In the genomic region with DNA sequence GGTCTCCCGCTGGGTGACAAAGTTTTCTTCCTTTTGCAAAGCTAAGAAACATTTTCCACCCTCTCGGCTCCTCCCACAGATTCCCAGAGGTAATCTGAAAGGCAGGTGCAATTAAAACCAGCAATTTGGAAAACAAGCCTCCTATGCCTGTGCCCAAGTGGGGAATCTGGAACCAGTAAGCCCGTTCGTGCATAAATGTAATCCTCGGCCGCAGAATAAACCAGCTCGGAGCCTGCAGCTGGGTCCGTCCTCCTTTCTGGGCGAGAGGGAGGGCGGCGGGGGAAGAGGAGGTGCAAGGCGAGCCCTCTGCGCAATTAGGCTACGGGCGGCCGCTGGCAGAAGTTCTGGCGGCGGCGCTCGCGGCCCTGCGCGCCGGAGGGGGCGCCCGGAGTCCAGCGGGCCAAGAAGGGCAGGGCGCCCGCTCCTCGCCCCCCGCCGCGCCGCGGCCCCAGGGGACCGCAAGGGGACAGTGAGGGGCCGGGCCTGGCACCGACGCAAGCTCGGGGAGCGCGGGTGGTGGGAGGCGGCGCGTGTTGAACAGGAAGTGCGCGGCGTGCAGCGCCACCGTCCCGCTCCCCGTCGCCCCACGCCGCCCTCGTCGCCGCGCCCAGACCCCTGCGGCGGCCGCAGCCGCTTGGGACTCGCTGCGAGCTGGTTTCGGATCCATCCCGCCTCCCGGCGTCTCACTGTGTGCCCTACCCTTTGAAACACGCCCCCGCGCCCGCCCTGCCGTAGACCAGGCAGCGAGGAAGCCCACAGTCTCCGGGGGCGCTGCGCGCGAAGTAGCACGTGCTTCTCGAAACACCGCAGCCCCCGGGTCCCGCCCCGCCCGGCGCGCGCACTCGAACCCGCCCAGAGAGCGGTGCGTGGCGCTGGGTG, we compare ENCODE assay signal across 8 cellular contexts. TPM values are rescaled to one million over a fixed set of nuclear protein-coding genes. Genes with fewer than 3 reads are reported as not detected.
DNase-seq lines count a peak whose midpoint lies in the region; ATAC-seq and TF ChIP-seq lines count a peak whose summit lies in the region.

A gene (minus strand): TSS at position 217 of the 879 bp plus-strand sequence. CDS start 495 bp downstream, outside the sequence.

- peak; percentile 85 for DNase-seq in GF-D8 (lab: John Stamatoyannopoulos, UW)
- DNase-seq in HEK293T (ENCODE audit: extremely low spot score), result peak; percentile 82
- peak; percentile 61 for DNase-seq in NCI-H2081 treated with DMSO at 0.1 percent for 48 hours (lab: John Stamatoyannopoulos, UW)
- DNase-seq in activated CD4-positive, alpha-beta T cell treated with anti-CD3 and anti-CD28 coated beads, Interleukin-2, amount 50 U/mL, for 1 hour, result peak; percentile 67
- DNase-seq in dermis blood vessel endothelial cell, result peak; percentile 36
- peak; percentile 84 for DNase-seq in lower lobe of right lung
- DNase-seq in stimulated activated CD4-positive, alpha-beta T cell treated with anti-CD3 and anti-CD28 coated beads, TNF-alpha, amount 100 ng/mL, for 1 hour (ENCODE audit: low read depth in 3 of 3, low spot score in 1 of 3), result peak in 2 of 3 donors; percentile 49 to 65
- DNase-seq in glomerular visceral epithelial cell (ENCODE audit: extremely low spot score), result no peak

- intact Hi-C loops in lower lobe of right lung (cut with DNase I), result no loop called here

- POLR2A ChIA-PET in HEK293T (lab: Yijun Ruan, JAX), result interaction anchor here (0.8 to 1.5 kb wide), 9 partner anchors 11 to 95 kb away, joined by 3 to 5 read pairs (median 3); no protein-coding TSS in a partner anchor

- peaks cover 18% of the 10 kb centered on the region for H3K4me1 ChIP-seq in lower lobe of right lung

- no peaks in the 10 kb centered on the region for H3K9me3 ChIP-seq in lower lobe of right lung

- no peak for TF ChIP-seq CTCF in lower lobe of right lung (IDR thresholded peaks at IDR 0.05)

- H3K36me3 ChIP-seq in lower lobe of right lung, result no peaks in the 10 kb centered on the region

- no peaks in the 10 kb centered on the region for H3K27me3 ChIP-seq in lower lobe of right lung (ENCODE audit: low read depth)

- ATAC-seq in lower lobe of right lung, result peak; percentile 61 to 73

- H3K27ac ChIP-seq in lower lobe of right lung, result peak within 1 kb of the TSS; percentile 92

- CTCF ChIA-PET in HEK293T (lab: Yijun Ruan, JAX), result interaction anchor here (0.6 to 1.2 kb wide), 2 partner anchors 26 to 95 kb away, joined by 3 read pairs; no protein-coding TSS in a partner anchor

- peak within 1 kb of the TSS; percentile 73 for H3K4me3 ChIP-seq in lower lobe of right lung

TF ChIP-seq in HEK293T, 16 proteins besides CTCF, POLR2A, EP300 and RAD21:
- TF ChIP-seq TARDBP (IDR thresholded peaks at IDR 0.05) (no peak), FOXA1 (IDR thresholded peaks at IDR 0.05) (no peak), ZNF384 (IDR thresholded peaks at IDR 0.05) (no peak), SUZ12 (IDR thresholded peaks at IDR 0.05) (no peak), FOXM1 (IDR thresholded peaks at IDR 0.05; ENCODE audit: borderline replicate concordance) (peak; percentile 65), FOXK2 (IDR thresholded peaks at IDR 0.05) (no peak), CTBP1 (IDR thresholded peaks at IDR 0.05; ENCODE audit: borderline replicate concordance) (peak; percentile 52; the same call in 1 of the 2 replicates), SP1 (IDR thresholded peaks at IDR 0.05) (no peak), ELF4 (IDR thresholded peaks at IDR 0.05) (no peak), LEF1 (IDR thresholded peaks at IDR 0.05; ENCODE audit: borderline replicate concordance) (peak; percentile 95), L3MBTL2 (conservative IDR thresholded peaks at IDR 0.05) (peak; percentile 96), HDGF (IDR thresholded peaks at IDR 0.05; ENCODE audit: borderline replicate concordance) (no peak), ARNT (IDR thresholded peaks at IDR 0.05) (peak; percentile 59; the same call in 1 of the 2 replicates), BHLHE40 (IDR thresholded peaks at IDR 0.05; ENCODE audit: borderline replicate concordance) (no peak), NFRKB (IDR thresholded peaks at IDR 0.05) (no peak)
- TF ChIP-seq, protein P1, sequence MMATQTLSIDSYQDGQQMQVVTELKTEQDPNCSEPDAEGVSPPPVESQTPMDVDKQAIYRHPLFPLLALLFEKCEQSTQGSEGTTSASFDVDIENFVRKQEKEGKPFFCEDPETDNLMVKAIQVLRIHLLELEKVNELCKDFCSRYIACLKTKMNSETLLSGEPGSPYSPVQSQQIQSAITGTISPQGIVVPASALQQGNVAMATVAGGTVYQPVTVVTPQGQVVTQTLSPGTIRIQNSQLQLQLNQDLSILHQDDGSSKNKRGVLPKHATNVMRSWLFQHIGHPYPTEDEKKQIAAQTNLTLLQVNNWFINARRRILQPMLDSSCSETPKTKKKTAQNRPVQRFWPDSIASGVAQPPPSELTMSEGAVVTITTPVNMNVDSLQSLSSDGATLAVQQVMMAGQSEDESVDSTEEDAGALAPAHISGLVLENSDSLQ (IDR thresholded peaks at IDR 0.05), result no peak

RNA-seq across cellular contexts. Expression of the gene that starts here (rescaled TPM):
- 16.8 and 21.4 TPM in 2 replicates for total RNA-seq in dermis blood vessel endothelial cell
- 35.4 TPM for total RNA-seq in lower lobe of right lung
